Comparison of ENCODE assay signal across 16 cellular contexts in genomic region chr1:56844709-56845108, GRCh38. TPM values are rescaled to one million over a fixed set of nuclear protein-coding genes. Genes with fewer than 3 reads are reported as not detected.
"Had no signal": no experiment of that assay in that cellular context is flagged by ENCODE, and none has a peak within 500 bp of the region (broad histone marks: within the 10 kb centered on the region; RNA-seq: fewer than 3 reads in every experiment).

No MANE protein-coding gene starts in this region.

- DNase-seq: activated CD4-positive, alpha-beta T cell treated with anti-CD3 and anti-CD28 coated beads for 1 hour; activated CD4-positive, alpha-beta T cell treated with anti-CD3 and anti-CD28 coated beads, Interleukin-2, amount 50 U/mL, for 48 hours; activated effector memory CD4-positive, alpha-beta T cell treated with anti-CD3 and anti-CD28 coated beads, Interleukin-2, amount 50 U/mL, for 16 hours; activated T-cell treated with anti-CD3 and anti-CD28 coated beads, Interleukin-2, amount 50 U/mL, for 4 hours; anterior cingulate cortex; foreskin keratinocyte; immature natural killer cell; left colon; naive thymus-derived CD4-positive, alpha-beta T cell; psoas muscle; stimulated activated naive CD4-positive, alpha-beta T cell treated with Interleukin-2 at 50 U/mL for 16 hours; T1000; upper lobe of right lung had no signal

- H3K27ac ChIP-seq: foreskin keratinocyte, psoas muscle, suprapubic skin, upper lobe of right lung had no signal

- ATAC-seq: activated naive CD4-positive, alpha-beta T cell treated with anti-CD3 and anti-CD28 coated beads, Interleukin-2, amount 50 U/mL, for 72 hours; activated T-cell treated with anti-CD3 and anti-CD28 coated beads, Interleukin-2, amount 50 U/mL, for 4 hours; foreskin keratinocyte; left colon; naive thymus-derived CD4-positive, alpha-beta T cell; psoas muscle; sciatic nerve; upper lobe of right lung had no signal

- H3K36me3 ChIP-seq: suprapubic skin, upper lobe of right lung had no signal

- H3K4me3 ChIP-seq: psoas muscle, suprapubic skin, upper lobe of right lung had no signal

- H3K9me3 ChIP-seq: psoas muscle, upper lobe of right lung had no signal

- H3K4me1 ChIP-seq: foreskin keratinocyte, psoas muscle, suprapubic skin, upper lobe of right lung had no signal

- H3K27me3 ChIP-seq: foreskin keratinocyte, upper lobe of right lung had no signal

RNA-seq across cellular contexts. Expression of gene C8A, which starts 9.9 kb away (rescaled TPM):
- polyA plus RNA-seq: foreskin keratinocyte; immature natural killer cell; naive thymus-derived CD4-positive, alpha-beta T cell; psoas muscle had no signal

RNA-seq across cellular contexts. Expression of gene FYB2, which starts 25.5 kb away (rescaled TPM):
- polyA plus RNA-seq: foreskin keratinocyte; immature natural killer cell; naive thymus-derived CD4-positive, alpha-beta T cell had no signal
